In genomic region chr1:75203415-75204277, GRCh38 we compare ENCODE assay signal across 8 cellular contexts.
DNase-seq lines count a peak whose midpoint lies in the region; ATAC-seq, FAIRE-seq and TF ChIP-seq lines count a peak whose summit lies in the region.

No MANE protein-coding gene starts in this region.

- POLR2A ChIA-PET in HepG2 (lab: Yijun Ruan, JAX): no interaction called here

- H4K20me1 ChIP-seq in HepG2 (ENCODE audit: insufficient read depth, low read length): no peaks in the 10 kb centered on the region

- H3K27ac ChIP-seq in HepG2 (ENCODE audit: extremely low read length, insufficient read depth, low read length): no peak overlapping the region

- H3K27me3 ChIP-seq in HepG2 (ENCODE audit: control insufficient read depth in 1 of 2, insufficient read depth in 2 of 2, low read length in 2 of 2): no peaks in the 10 kb centered on the region

- no peaks in the 10 kb centered on the region for H3K79me2 ChIP-seq in HepG2 (ENCODE audit: insufficient read depth, low read length)

- peak; percentile 53 for ATAC-seq in GM19025 (IDR thresholded peaks at IDR 0.05; ENCODE audit: low read depth, unreplicated experiment)
- peak; percentile 72 for ATAC-seq in HG03108 (IDR thresholded peaks at IDR 0.05; ENCODE audit: unreplicated experiment)
- peak; percentile 90 for ATAC-seq in HepG2

- H3K4me1 ChIP-seq in HepG2 (ENCODE audit: insufficient read depth, low read length): no peaks in the 10 kb centered on the region

- 27% methylated on average over 8 of the region's 8 CpGs for WGBS in HepG2 (ENCODE audit: low lambda C conversion rate)

- CTCF ChIA-PET in HepG2 (lab: Yijun Ruan, JAX; ENCODE audit: low intra/inter-chr PET ratio, low total read pairs): interaction anchor here (1.1 to 2.6 kb wide), 2 partner anchors 429 to 431 kb away, joined by 3 to 57 read pairs; no protein-coding TSS in a partner anchor

- no peak overlapping the region for H2AFZ ChIP-seq in HepG2 (ENCODE audit: low read length)

- no peak overlapping the region for H3K4me2 ChIP-seq in HepG2 (ENCODE audit: low read depth, low read length)

- no peak overlapping the region for H3K4me3 Mint-ChIP-seq in immature natural killer cell

- BruUV-seq in HepG2 (replicated peaks; lab: Mats Ljungman, UMichigan): no TSS peak

- H3K36me3 ChIP-seq in HepG2 (replicated peaks in 1 of 2; ENCODE audit: control insufficient read depth in 1 of 2, insufficient read depth in 2 of 2, low read length in 2 of 2): no peaks in the 10 kb centered on the region

- H3K27ac Mint-ChIP-seq in immature natural killer cell: no peak overlapping the region

- TF ChIP-seq POLR2A in HepG2 (IDR thresholded peaks at IDR 0.05; ENCODE audit: insufficient read depth in 1 of 2, low read depth in 2 of 2, low read length in 2 of 2): no peak

- no peaks in the 10 kb centered on the region for H3K9me3 Mint-ChIP-seq in immature natural killer cell

- 0 out of 2 replicates have a peak, but pooled peaks have one; percentile 34 for TF ChIP-seq RAD21 in HepG2 (CRISPR knock-in tag; IDR thresholded peaks at IDR 0.05)

- no peaks in the 10 kb centered on the region for H3K4me1 Mint-ChIP-seq in immature natural killer cell

- in situ Hi-C loops in T47D (cut with HindIII; ENCODE audit: low pct_unique_long_range_greater_than_20kb, low sequenced_read_pairs): no loop called here
- in situ Hi-C loops in HepG2 (cut with HindIII; ENCODE audit: extremely low pct_ligation_motif_present, low pct_unique_long_range_greater_than_20kb): no loop called here

- intact Hi-C loops in HepG2 (cut with micrococcal nuclease; ENCODE audit: unreplicated experiment): loop anchor here (1.0 to 10.0 kb wide), 3 partner anchors 151 to 431 kb away; no protein-coding TSS in a partner anchor

- no peak for TF ChIP-seq EP300 in HepG2 (IDR thresholded peaks at IDR 0.05; ENCODE audit: low read depth in 2 of 2, low read length in 2 of 2)
- TF ChIP-seq EP300 in HepG2 (CRISPR knock-in tag; IDR thresholded peaks at IDR 0.05; ENCODE audit: borderline replicate concordance): no peak

- peaks cover 0 to 1% (median 0%) of the 10 kb centered on the region in 3 donors for H3K27me3 Mint-ChIP-seq in immature natural killer cell (ENCODE audit: low read depth in 3 of 3)

- H3K36me3 Mint-ChIP-seq in immature natural killer cell: no peaks in the 10 kb centered on the region

- TF ChIP-seq CTCF in HepG2 (CRISPR knock-in tag; IDR thresholded peaks at IDR 0.05): peak; percentile 73

- FAIRE-seq in HepG2 (lab: Jason Lieb, UNC): peak; percentile 79

- no peak overlapping the region for H3K4me3 ChIP-seq in HepG2 (replicated peaks in 1 of 3; ENCODE audit: insufficient read depth in 1 of 3, low read depth in 2 of 3, low read length in 3 of 3)

- H3K9me3 ChIP-seq in HepG2 (ENCODE audit: low read length): no peaks in the 10 kb centered on the region

- peak; percentile 31 for DNase-seq in D341Med (ENCODE audit: low spot score)
- DNase-seq in NCI-H345 treated with DMSO at 0.1 percent for 48 hours (lab: John Stamatoyannopoulos, UW; ENCODE audit: unreplicated experiment): peak; percentile 50
- peak; percentile 9 to 53 for DNase-seq in T47D (ENCODE audit: low read depth in 1 of 2, low spot score in 1 of 2)
- peak; percentile 40 for DNase-seq in HepG2 (ENCODE audit: low spot score)
- no peak for DNase-seq in immature natural killer cell
- DNase-seq in UCSD-AML1 (lab: John Stamatoyannopoulos, UW; ENCODE audit: unreplicated experiment): no peak

- H3K9ac ChIP-seq in HepG2 (ENCODE audit: insufficient read depth, low read depth, low read length): no peak overlapping the region

TF ChIP-seq in HepG2, 621 proteins besides CTCF, POLR2A, EP300 and RAD21 (continues in another document):
- TF ChIP-seq STAG1 (CRISPR knock-in tag; IDR thresholded peaks at IDR 0.05) (peak; percentile 79), FOXA1 (IDR thresholded peaks at IDR 0.05) (no peak), FOXA1 (CRISPR knock-in tag; IDR thresholded peaks at IDR 0.05) (peak; percentile 82), ZNF414 (CRISPR knock-in tag; IDR thresholded peaks at IDR 0.05) (no peak), NFAT5 (CRISPR knock-in tag; IDR thresholded peaks at IDR 0.05) (no peak), FOXA3 (CRISPR knock-in tag; IDR thresholded peaks at IDR 0.05) (peak; percentile 39; the same call in 1 of the 2 replicates), DMTF1 (CRISPR knock-in tag; IDR thresholded peaks at IDR 0.05) (no peak), ZNF816 (CRISPR knock-in tag; IDR thresholded peaks at IDR 0.05; ENCODE audit: borderline replicate concordance) (no peak), SMAD1 (CRISPR knock-in tag; IDR thresholded peaks at IDR 0.05; ENCODE audit: borderline replicate concordance, low read depth) (no peak), ZNF20 (CRISPR knock-in tag; IDR thresholded peaks at IDR 0.05) (no peak), FOXP1 (IDR thresholded peaks at IDR 0.05) (no peak), FOXP1 (CRISPR knock-in tag; IDR thresholded peaks at IDR 0.05) (0 out of 2 replicates have a peak, but pooled peaks have one; percentile 8), ZFP36L1 (CRISPR knock-in tag; IDR thresholded peaks at IDR 0.05) (no peak), ZNF207 (IDR thresholded peaks at IDR 0.05; ENCODE audit: borderline replicate concordance) (no peak), ZNF775 (CRISPR knock-in tag; IDR thresholded peaks at IDR 0.05; ENCODE audit: borderline replicate concordance) (no peak), CCAR2 (optimal IDR thresholded peaks at IDR 0.05; ENCODE audit: low read depth, low read length) (no peak), ZNF598 (CRISPR knock-in tag; IDR thresholded peaks at IDR 0.05; ENCODE audit: borderline replicate concordance) (no peak), ATF7-NPFF (CRISPR knock-in tag; IDR thresholded peaks at IDR 0.05; ENCODE audit: low read depth) (no peak), ZNF430 (CRISPR knock-in tag; IDR thresholded peaks at IDR 0.05) (no peak)

Comparison
In these comparisons a context has a peak if more than half of its experiments do, and no peak if none do; other contexts are left out.
1. DNase-seq: peak in D341Med (single experiment), NCI-H345 treated with DMSO at 0.1 percent for 48 hours (single experiment), T47D (2 of 2) and HepG2 (single experiment); none in immature natural killer cell (0 of 3) and UCSD-AML1 (single experiment).
2. Peak in every context shown above with its lines, with median percentiles within 50 percentile points of each other: ATAC-seq.